ENCODE assay signal across 8 cellular contexts in the genomic region with DNA sequence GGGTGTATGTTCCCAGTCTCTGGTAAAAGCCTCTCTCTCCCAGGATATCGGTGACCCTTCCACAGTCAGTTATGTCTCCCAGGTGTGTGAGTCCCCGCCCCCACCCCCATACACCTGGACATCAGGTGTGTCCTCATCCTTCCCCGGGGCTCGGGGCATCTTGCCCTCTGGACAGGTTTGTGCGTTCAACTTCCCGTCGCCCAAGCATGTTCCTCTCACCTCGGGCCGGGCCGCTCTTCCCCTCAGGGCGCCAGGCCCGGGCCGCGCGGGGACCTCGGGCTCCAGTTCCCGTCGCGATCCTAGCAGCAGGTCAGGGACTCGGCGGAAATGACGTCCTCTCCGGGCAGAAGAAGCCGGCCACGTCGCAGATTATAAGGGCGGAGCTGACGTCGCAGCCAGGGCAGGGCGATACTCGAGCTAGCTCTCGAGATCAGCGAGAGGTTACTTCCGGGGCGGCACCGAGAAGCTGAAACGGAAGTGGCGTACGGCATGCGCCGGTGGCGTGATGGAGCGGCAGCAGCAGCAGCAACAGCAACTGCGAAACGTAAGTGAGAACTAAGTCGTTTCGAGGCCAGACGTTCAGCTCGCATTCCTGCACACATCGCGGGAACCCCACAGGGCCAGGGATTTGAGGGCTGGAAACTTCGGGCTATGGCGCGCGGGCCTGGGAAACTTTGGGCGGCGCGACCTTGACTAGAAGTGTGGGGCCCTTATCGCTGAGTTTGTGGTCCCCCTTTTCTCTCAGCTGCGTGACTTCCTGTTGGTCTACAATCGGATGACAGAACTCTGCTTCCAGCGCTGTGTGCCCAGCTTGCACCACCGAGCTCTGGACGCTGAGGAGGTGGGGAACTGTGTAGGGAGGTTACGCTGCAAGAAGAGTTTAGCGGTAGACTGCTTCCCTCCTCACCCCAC. TPM values are rescaled to one million over a fixed set of nuclear protein-coding genes. Genes with fewer than 3 reads are reported as not detected.
DNase-seq lines count a peak whose midpoint lies in the region; ATAC-seq, FAIRE-seq and TF ChIP-seq lines count a peak whose summit lies in the region.

A gene with protein sequence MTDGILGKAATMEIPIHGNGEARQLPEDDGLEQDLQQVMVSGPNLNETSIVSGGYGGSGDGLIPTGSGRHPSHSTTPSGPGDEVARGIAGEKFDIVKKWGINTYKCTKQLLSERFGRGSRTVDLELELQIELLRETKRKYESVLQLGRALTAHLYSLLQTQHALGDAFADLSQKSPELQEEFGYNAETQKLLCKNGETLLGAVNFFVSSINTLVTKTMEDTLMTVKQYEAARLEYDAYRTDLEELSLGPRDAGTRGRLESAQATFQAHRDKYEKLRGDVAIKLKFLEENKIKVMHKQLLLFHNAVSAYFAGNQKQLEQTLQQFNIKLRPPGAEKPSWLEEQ (minus strand): TSS at position 320 of the 912 bp plus-strand sequence. CDS start 910 bp downstream, outside the sequence.
A gene with protein sequence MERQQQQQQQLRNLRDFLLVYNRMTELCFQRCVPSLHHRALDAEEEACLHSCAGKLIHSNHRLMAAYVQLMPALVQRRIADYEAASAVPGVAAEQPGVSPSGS (plus strand): TSS at position 490 of the 912 bp plus-strand sequence. CDS start 16 bp downstream, at position 506.

- peak within 1 kb of the TSS; percentile 96 to 99 (median 98) for H3K27ac Mint-ChIP-seq in CD14-positive monocyte

- H3K9me3 ChIP-seq in HepG2 (ENCODE audit: low read length) = no peaks in the 10 kb centered on the region

- peak within 1 kb of the TSS; percentile 99 for H3K4me2 ChIP-seq in HepG2 (ENCODE audit: low read depth, low read length)

- TF ChIP-seq RAD21 in HepG2 (CRISPR knock-in tag; IDR thresholded peaks at IDR 0.05) = 0 out of 2 replicates have a peak, but pooled peaks have one; percentile 9

- peaks cover 10 to 47% of the 10 kb centered on the region in 2 experiments for H3K36me3 ChIP-seq in HepG2 (replicated peaks in 1 of 2; ENCODE audit: control insufficient read depth in 1 of 2, insufficient read depth in 2 of 2, low read length in 2 of 2)

- TF ChIP-seq POLR2A in HepG2 (IDR thresholded peaks at IDR 0.05; ENCODE audit: insufficient read depth in 1 of 2, low read depth in 2 of 2, low read length in 2 of 2) = peak; percentile 94 to 98

- H3K4me3 Mint-ChIP-seq in CD14-positive monocyte = peak within 1 kb of the TSS; percentile 82 to 91

- no peak for TF ChIP-seq CTCF in CD14-positive monocyte (IDR thresholded peaks at IDR 0.05)
- no peak; the same call in 1 of the 2 replicates for TF ChIP-seq CTCF in HepG2 (CRISPR knock-in tag; IDR thresholded peaks at IDR 0.05)

- H3K9me3 Mint-ChIP-seq in CD14-positive monocyte = peaks cover 0 to 2% (median 0%) of the 10 kb centered on the region in 7 donors

- CTCF ChIA-PET in HepG2 (lab: Yijun Ruan, JAX; ENCODE audit: low intra/inter-chr PET ratio, low total read pairs) = no interaction called here

- peak within 1 kb of the TSS; percentile 86 to 92 (median 86) for H3K4me3 ChIP-seq in HepG2 (replicated peaks in 1 of 3; ENCODE audit: insufficient read depth in 1 of 3, low read depth in 2 of 3, low read length in 3 of 3)

- TSS peak; percentile 57 for BruUV-seq in HepG2 (replicated peaks; lab: Mats Ljungman, UMichigan)

- peak; percentile 98 for FAIRE-seq in HepG2 (lab: Jason Lieb, UNC)

- no peak within 1 kb of the TSS for H2AFZ ChIP-seq in HepG2 (ENCODE audit: low read length)

- peaks cover 0 to 2% (median 0%) of the 10 kb centered on the region in 3 donors for H3K27me3 Mint-ChIP-seq in CD14-positive monocyte (ENCODE audit: low read depth in 3 of 3)

- no peaks in the 10 kb centered on the region; a peak in 1 of 5 replicates for H3K27me3 ChIP-seq in HepG2 (ENCODE audit: control insufficient read depth in 1 of 2, insufficient read depth in 2 of 2, low read length in 2 of 2)

- ATAC-seq in GM19397 (IDR thresholded peaks at IDR 0.05; ENCODE audit: unreplicated experiment) (peak; percentile 99), HG03571 (IDR thresholded peaks at IDR 0.05; ENCODE audit: unreplicated experiment) (peak; percentile 99), HepG2 (peak; percentile 96)

- peak within 1 kb of the TSS; percentile 95 for H3K27ac ChIP-seq in HepG2 (ENCODE audit: extremely low read length, insufficient read depth, low read length)

- TF ChIP-seq EP300 in HepG2 (IDR thresholded peaks at IDR 0.05; ENCODE audit: low read depth in 2 of 2, low read length in 2 of 2) (peak in 1 of 2 experiments; percentile 43; a peak in 1 of 4 replicates), HepG2 (CRISPR knock-in tag; IDR thresholded peaks at IDR 0.05; ENCODE audit: borderline replicate concordance) (no peak; the same call in 1 of the 2 replicates)

- no peaks in the 10 kb centered on the region; the same call in 1 of the 2 replicates for H4K20me1 ChIP-seq in HepG2 (ENCODE audit: insufficient read depth, low read length)

- POLR2A ChIA-PET in HepG2 (lab: Yijun Ruan, JAX) = interaction anchor here (0.8 to 2.1 kb wide), 14 partner anchors 8 to 202 kb away, joined by 3 to 13 read pairs (median 7); a partner anchor contains a TSS

- H3K9ac ChIP-seq in HepG2 (ENCODE audit: insufficient read depth, low read depth, low read length) = peak within 1 kb of the TSS; percentile 95

- H3K4me1 ChIP-seq in HepG2 (ENCODE audit: insufficient read depth, low read length) = peaks cover 56% of the 10 kb centered on the region

- peak; percentile 99 for DNase-seq in CD14-positive monocyte (ENCODE audit: low spot score)
- DNase-seq in NCI-H82 (lab: John Stamatoyannopoulos, UW) = peak; percentile 97
- DNase-seq in activated CD4-positive, alpha-beta T cell treated with anti-CD3 and anti-CD28 coated beads, Interleukin-2, amount 50 U/mL, for 48 hours = peak; percentile 97 to 99
- DNase-seq in dermis microvascular lymphatic vessel endothelial cell (ENCODE audit: low read depth in 2 of 2) = peak; percentile 96 to 99
- DNase-seq in HepG2 (ENCODE audit: low spot score) = peak; percentile 96
- DNase-seq in stimulated activated CD4-positive, alpha-beta T cell treated with anti-CD3 and anti-CD28 coated beads, Interleukin-4, amount 100 ng/mL, for 1 hour = peak; percentile 98

- intact Hi-C loops in CD14-positive monocyte (cut with micrococcal nuclease) (loop anchor here (2.0 to 10.0 kb wide), 6 partner anchors 90 to 244 kb away; a partner anchor contains a TSS), HepG2 (cut with micrococcal nuclease; ENCODE audit: unreplicated experiment) (loop anchor here (2.0 to 10.0 kb wide), 5 partner anchors 24 to 246 kb away; a partner anchor contains a TSS)

- H3K36me3 Mint-ChIP-seq in CD14-positive monocyte = peaks cover 37 to 40% of the 10 kb centered on the region in 2 donors

- 2% methylated on average over 25 of the region's 66 CpGs for WGBS in HepG2 (ENCODE audit: low lambda C conversion rate)

- peaks cover 31% of the 10 kb centered on the region for H3K4me1 Mint-ChIP-seq in CD14-positive monocyte

- peaks cover 39% of the 10 kb centered on the region for H3K79me2 ChIP-seq in HepG2 (ENCODE audit: insufficient read depth, low read length)

- in situ Hi-C loops in HepG2 (cut with HindIII; ENCODE audit: extremely low pct_ligation_motif_present, low pct_unique_long_range_greater_than_20kb) = loop anchor here (10.0 kb wide), 1 partner anchor 124 kb away; a partner anchor contains a TSS

RNA-seq across cellular contexts. Expression of the first gene that starts in this region (rescaled TPM):
- polyA plus RNA-seq in CD14-positive monocyte (10 to 100 TPM; 21.6 to 27.2 TPM), HepG2 (2011; rRNA removed) (56.6 TPM in 2 replicates)
- total RNA-seq in dermis microvascular lymphatic vessel endothelial cell (34.1 and 40.2 TPM in 2 replicates), HepG2 (2016; rRNA removed; fragmentation: Illumina TruSeq; extraction: Trizol) (58.9 and 60.2 TPM in 2 replicates)
- 17.5 and 22.7 TPM in 2 replicates for total RNA-seq in HepG2 (2016; cell fraction: cytosol; rRNA removed; fragmentation: Illumina TruSeq; extraction: Trizol; ENCODE audit: low read depth)
- total RNA-seq in HepG2 (2016; cell fraction: insoluble cytoplasmic fraction; rRNA removed; fragmentation: Illumina TruSeq; extraction: Trizol) = 61.0 and 64.1 TPM in 2 replicates
- 47.3 and 49.4 TPM in 2 replicates for total RNA-seq in HepG2 (2016; cell fraction: membrane; rRNA removed; fragmentation: Illumina TruSeq; extraction: Trizol)
- 42.8 and 48.3 TPM in 2 replicates for total RNA-seq in HepG2 (2016; cell fraction: nucleus; rRNA removed; fragmentation: Illumina TruSeq; extraction: Trizol)
- polyA plus RNA-seq in HepG2 (2011; cell fraction: cytosol; rRNA removed) = 46.2 and 52.7 TPM in 2 replicates
- polyA plus RNA-seq in HepG2 (2011; cell fraction: nucleus; rRNA removed) = 94.3 and 111 TPM in 2 replicates
- 27.4 and 32.7 TPM in 2 replicates for polyA plus RNA-seq in HepG2 (2012)
- polyA plus RNA-seq in HepG2 (2016; cell fraction: cytosol; fragmentation: Illumina TruSeq; extraction: Trizol; ENCODE audit: low read depth) = 19.3 and 24.9 TPM in 2 replicates
- 64.8 and 65.3 TPM in 2 replicates for polyA plus RNA-seq in HepG2 (2016; cell fraction: insoluble cytoplasmic fraction; fragmentation: Illumina TruSeq; extraction: Trizol; ENCODE audit: low read depth)
- 38.0 and 38.5 TPM in 2 replicates for polyA plus RNA-seq in HepG2 (2016; cell fraction: membrane; fragmentation: Illumina TruSeq; extraction: Trizol; ENCODE audit: low read depth)
- 93.4 and 95.4 TPM in 2 replicates for polyA plus RNA-seq in HepG2 (2016; cell fraction: nucleus; fragmentation: Illumina TruSeq; extraction: Trizol; ENCODE audit: insufficient read depth, low read depth)
- 40.2 and 91.9 TPM in 2 replicates for polyA minus RNA-seq in HepG2 (2011; rRNA and poly(A)+ RNA removed; ENCODE audit: low replicate concordance)
- 13.5 and 13.6 TPM in 2 replicates for polyA minus RNA-seq in HepG2 (2011; cell fraction: cytosol; rRNA and poly(A)+ RNA removed)
- polyA minus RNA-seq in HepG2 (2011; cell fraction: nucleus; rRNA and poly(A)+ RNA removed) = 52.7 and 55.4 TPM in 2 replicates

RNA-seq across cellular contexts. Expression of the second gene that starts in this region (rescaled TPM):
- polyA plus RNA-seq in CD14-positive monocyte = 10 to 100 TPM; 20.0 to 22.1 TPM
- 21.4 and 30.5 TPM in 2 replicates for total RNA-seq in dermis microvascular lymphatic vessel endothelial cell
- total RNA-seq in HepG2 (2016; rRNA removed; fragmentation: Illumina TruSeq; extraction: Trizol) = 39.5 and 60.1 TPM in 2 replicates
- total RNA-seq in HepG2 (2016; cell fraction: cytosol; rRNA removed; fragmentation: Illumina TruSeq; extraction: Trizol; ENCODE audit: low read depth) = 10.8 and 13.1 TPM in 2 replicates
- total RNA-seq in HepG2 (2016; cell fraction: insoluble cytoplasmic fraction; rRNA removed; fragmentation: Illumina TruSeq; extraction: Trizol) = 43.3 and 66.3 TPM in 2 replicates
- total RNA-seq in HepG2 (2016; cell fraction: membrane; rRNA removed; fragmentation: Illumina TruSeq; extraction: Trizol) = 26.2 and 32.5 TPM in 2 replicates
- total RNA-seq in HepG2 (2016; cell fraction: nucleus; rRNA removed; fragmentation: Illumina TruSeq; extraction: Trizol) = 41.4 and 43.0 TPM in 2 replicates
- 34.9 and 38.5 TPM in 2 replicates for polyA plus RNA-seq in HepG2 (2011; rRNA removed)
- 34.0 and 35.1 TPM in 2 replicates for polyA plus RNA-seq in HepG2 (2011; cell fraction: cytosol; rRNA removed)
- polyA plus RNA-seq in HepG2 (2011; cell fraction: nucleus; rRNA removed) = 67.7 and 87.1 TPM in 2 replicates
- polyA plus RNA-seq in HepG2 (2012) = 20.8 and 27.0 TPM in 2 replicates
- polyA plus RNA-seq in HepG2 (2016; cell fraction: cytosol; fragmentation: Illumina TruSeq; extraction: Trizol; ENCODE audit: low read depth) = 11.9 and 14.7 TPM in 2 replicates
- polyA plus RNA-seq in HepG2 (2016; cell fraction: insoluble cytoplasmic fraction; fragmentation: Illumina TruSeq; extraction: Trizol; ENCODE audit: low read depth) = 45.0 and 46.2 TPM in 2 replicates
- polyA plus RNA-seq in HepG2 (2016; cell fraction: membrane; fragmentation: Illumina TruSeq; extraction: Trizol; ENCODE audit: low read depth) = 19.4 and 23.0 TPM in 2 replicates
- 39.7 and 43.3 TPM in 2 replicates for polyA plus RNA-seq in HepG2 (2016; cell fraction: nucleus; fragmentation: Illumina TruSeq; extraction: Trizol; ENCODE audit: insufficient read depth, low read depth)
- 42.9 and 55.1 TPM in 2 replicates for polyA minus RNA-seq in HepG2 (2011; rRNA and poly(A)+ RNA removed; ENCODE audit: low replicate concordance)
- polyA minus RNA-seq in HepG2 (2011; cell fraction: cytosol; rRNA and poly(A)+ RNA removed) = 12.4 and 20.8 TPM in 2 replicates
- 102 and 116 TPM in 2 replicates for polyA minus RNA-seq in HepG2 (2011; cell fraction: nucleus; rRNA and poly(A)+ RNA removed)

Comparison
In these comparisons a context has a peak if more than half of its experiments do, and no peak if none do; other contexts are left out.
1. Peak in every context shown above with its lines: DNase-seq, ATAC-seq, H3K4me3 ChIP-seq and H3K27ac ChIP-seq.